Comparison of ENCODE assay signal across 20 cellular contexts in the genomic region with DNA sequence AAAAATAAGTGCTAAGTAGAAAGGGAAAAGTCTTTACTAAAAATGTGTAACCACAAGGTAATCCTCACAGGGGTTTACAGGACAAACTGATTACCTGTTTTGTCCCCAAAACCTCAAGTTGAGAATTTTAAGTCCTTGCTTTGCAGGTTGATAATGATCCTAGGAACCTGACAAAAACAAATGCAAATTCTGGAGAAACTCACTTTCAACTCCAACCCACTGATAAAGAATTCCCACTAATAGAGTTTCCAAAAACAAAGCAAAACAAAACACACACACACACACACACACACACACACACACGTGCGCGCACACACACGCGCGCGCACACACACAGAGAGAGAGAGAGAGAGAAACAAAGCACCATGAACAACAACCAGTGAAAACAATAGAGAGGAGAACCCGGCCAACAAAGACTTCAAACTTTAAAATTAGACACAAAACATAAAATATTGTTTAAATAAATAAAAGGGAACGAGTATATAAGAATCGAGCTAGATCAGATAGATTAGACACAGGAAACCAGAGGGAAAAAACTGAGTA.
DNase-seq lines count a peak whose midpoint lies in the region; ATAC-seq, FAIRE-seq and TF ChIP-seq lines count a peak whose summit lies in the region.
"Had no signal": no experiment of that assay in that cellular context is flagged by ENCODE, and none has a peak within 500 bp of the region (broad histone marks: within the 10 kb centered on the region; RNA-seq: fewer than 3 reads in every experiment).

No MANE protein-coding gene starts in this region.

- no peak for FAIRE-seq in endothelial cell of umbilical vein (lab: Jason Lieb, UNC)
- FAIRE-seq: keratinocyte had no signal

- ATAC-seq in WTC11, result no peak
- no peak for ATAC-seq in stimulated activated naive CD8-positive, alpha-beta T cell treated with anti-CD3 and anti-CD28 coated beads, Interleukin-15, amount 100 ng/mL, for 72 hours
- ATAC-seq in HG03097 (IDR thresholded peaks at IDR 0.05; ENCODE audit: low FRiP score, unreplicated experiment), result no peak

- no peaks in the 10 kb centered on the region for H3K27me3 Mint-ChIP-seq in activated naive CD4-positive, alpha-beta T cell treated with anti-CD3 and anti-CD28 coated beads for 36 hours (ENCODE audit: low read depth)
- no peaks in the 10 kb centered on the region for H3K27me3 Mint-ChIP-seq in WTC11 (ENCODE audit: low read depth)
- H3K27me3 Mint-ChIP-seq in stimulated activated naive CD8-positive, alpha-beta T cell treated with anti-CD3 and anti-CD28 coated beads, Interleukin-15, amount 100 ng/mL, for 72 hours, result no peaks in the 10 kb centered on the region

- H2AFZ ChIP-seq in endothelial cell of umbilical vein (ENCODE audit: low read depth, low read length), result no peak overlapping the region
- H2AFZ ChIP-seq: PC-9 had no signal

- CTCF ChIA-PET in activated naive CD4-positive, alpha-beta T cell treated with anti-CD3 and anti-CD28 coated beads for 36 hours (lab: Charles Lee), result interaction anchor here (0.7 kb wide), 1 partner anchor 163 kb away, joined by 3 read pairs; no protein-coding TSS in a partner anchor
- CTCF ChIA-PET in WTC11 (lab: Charles Lee), result no interaction called here
- CTCF ChIA-PET in endothelial cell of umbilical vein (lab: Charles Lee), result no interaction called here

- no peaks in the 10 kb centered on the region for H3K27me3 ChIP-seq in endothelial cell of umbilical vein (ENCODE audit: control insufficient read depth in 2 of 2, insufficient read depth in 2 of 2, low read length in 2 of 2)
- H3K27me3 ChIP-seq: tibial artery had no signal

- TF ChIP-seq CTCF in WTC11 (IDR thresholded peaks at IDR 0.05), result no peak
- no peak for TF ChIP-seq CTCF in endothelial cell of umbilical vein (IDR thresholded peaks at IDR 0.05; ENCODE audit: extremely low read depth in 1 of 2, insufficient read depth in 1 of 2, low read depth in 1 of 2, low read length in 2 of 2)

- no peak for TF ChIP-seq POLR2A in endothelial cell of umbilical vein (IDR thresholded peaks at IDR 0.05; ENCODE audit: low read depth, low read length)

- dilution Hi-C loops in endothelial cell of umbilical vein (cut with MboI; ENCODE audit: extremely low pct_ligation_motif_present, low sequenced_read_pairs), result no loop called here

- no peaks in the 10 kb centered on the region for H4K20me1 ChIP-seq in endothelial cell of umbilical vein (replicated peaks; ENCODE audit: control insufficient read depth, extremely low read depth, insufficient read depth, low read length)

- no peaks in the 10 kb centered on the region for H3K9me1 ChIP-seq in endothelial cell of umbilical vein (replicated peaks; ENCODE audit: control insufficient read depth, extremely low read depth, insufficient read depth, low read length)

- no peak overlapping the region for H3K27ac ChIP-seq in endothelial cell of umbilical vein (ENCODE audit: insufficient read depth, low read depth, low read length)
- H3K27ac ChIP-seq: PC-9, tibial artery had no signal

- DNase-seq in activated naive CD4-positive, alpha-beta T cell treated with anti-CD3 and anti-CD28 coated beads for 36 hours, result no peak
- DNase-seq in activated naive CD4-positive, alpha-beta T cell (lab: John Stamatoyannopoulos, UW), result no peak
- DNase-seq in WTC11 (ENCODE audit: low spot score), result no peak
- DNase-seq in endothelial cell of umbilical vein (ENCODE audit: low read depth, low spot score), result peak; percentile 58
- no peak for DNase-seq in stimulated activated naive CD8-positive, alpha-beta T cell treated with anti-CD3 and anti-CD28 coated beads, Interleukin-15, amount 100 ng/mL, for 72 hours
- DNase-seq in NCI-H2107 (lab: John Stamatoyannopoulos, UW), result no peak
- no peak for DNase-seq in NCI-H510A treated with DMSO at 0.1 percent for 48 hours (lab: John Stamatoyannopoulos, UW)
- DNase-seq: ACHN; activated CD4-positive, alpha-beta T cell treated with anti-CD3 and anti-CD28 coated beads for 48 hours; activated CD8-positive, alpha-beta memory T cell treated with anti-CD3 and anti-CD28 coated beads, Interleukin-2, amount 50 U/mL, for 4 hours; amniotic stem cell; central memory CD4-positive, alpha-beta T cell; mesenchymal stem cell; NCI-H1105; NCI-H526 treated with DMSO at 0.1 percent for 48 hours; PC-9; stimulated activated CD4-positive, alpha-beta T cell treated with anti-CD3 and anti-CD28 coated beads, Interleukin-12 subunit alpha, Interleukin-12 subunit beta, amount 100 ng/mL, for 4 hours; tibial artery had no signal

- peaks cover 8% of the 10 kb centered on the region for H3K79me2 ChIP-seq in endothelial cell of umbilical vein (ENCODE audit: control insufficient read depth, insufficient read depth, low read length)

- no peaks in the 10 kb centered on the region for H3K9me3 ChIP-seq in endothelial cell of umbilical vein (replicated peaks; ENCODE audit: control insufficient read depth, insufficient read depth, low read length)

- peak overlapping the region; percentile 69 for H3K27ac Mint-ChIP-seq in activated naive CD4-positive, alpha-beta T cell treated with anti-CD3 and anti-CD28 coated beads for 36 hours
- peak overlapping the region; percentile 85 for H3K27ac Mint-ChIP-seq in WTC11
- H3K27ac Mint-ChIP-seq in stimulated activated naive CD8-positive, alpha-beta T cell treated with anti-CD3 and anti-CD28 coated beads, Interleukin-15, amount 100 ng/mL, for 72 hours, result peak overlapping the region in 1 of 2 donors; percentile 67

- peaks cover 25% of the 10 kb centered on the region for H3K9me3 Mint-ChIP-seq in activated naive CD4-positive, alpha-beta T cell treated with anti-CD3 and anti-CD28 coated beads for 36 hours
- H3K9me3 Mint-ChIP-seq in WTC11, result peaks cover 21% of the 10 kb centered on the region
- peaks cover 30 to 31% of the 10 kb centered on the region in 2 donors for H3K9me3 Mint-ChIP-seq in stimulated activated naive CD8-positive, alpha-beta T cell treated with anti-CD3 and anti-CD28 coated beads, Interleukin-15, amount 100 ng/mL, for 72 hours

- H3K4me1 ChIP-seq in endothelial cell of umbilical vein (ENCODE audit: control insufficient read depth, extremely low read depth, insufficient read depth, low read length), result no peaks in the 10 kb centered on the region

- POLR2A ChIA-PET in WTC11 (lab: Charles Lee) (no interaction called here), endothelial cell of umbilical vein (lab: Charles Lee) (interaction anchor here (0.7 kb wide), 1 partner anchor 174 kb away, joined by 3 read pairs; no protein-coding TSS in a partner anchor)

- H3K36me3 Mint-ChIP-seq in activated naive CD4-positive, alpha-beta T cell treated with anti-CD3 and anti-CD28 coated beads for 36 hours (ENCODE audit: low read depth), result peaks cover 41% of the 10 kb centered on the region
- H3K36me3 Mint-ChIP-seq in WTC11, result peaks cover 38% of the 10 kb centered on the region

- intact Hi-C loops in activated naive CD4-positive, alpha-beta T cell treated with anti-CD3 and anti-CD28 coated beads for 36 hours (cut with micrococcal nuclease), result no loop called here
- intact Hi-C loops in endothelial cell of umbilical vein (cut with micrococcal nuclease), result no loop called here

- BruUV-seq in endothelial cell of umbilical vein (replicated peaks; lab: Mats Ljungman, UMichigan), result no TSS peak

- H3K4me3 Mint-ChIP-seq in activated naive CD4-positive, alpha-beta T cell treated with anti-CD3 and anti-CD28 coated beads for 36 hours, result peak overlapping the region; percentile 50
- H3K4me3 Mint-ChIP-seq in WTC11, result no peak overlapping the region
- peak overlapping the region; percentile 41 to 72 for H3K4me3 Mint-ChIP-seq in stimulated activated naive CD8-positive, alpha-beta T cell treated with anti-CD3 and anti-CD28 coated beads, Interleukin-15, amount 100 ng/mL, for 72 hours

- H3K36me3 ChIP-seq in endothelial cell of umbilical vein (ENCODE audit: control insufficient read depth in 2 of 2, extremely low read depth in 1 of 2, insufficient read depth in 2 of 2, low read length in 2 of 2), result no peaks in the 10 kb centered on the region

- peaks cover 49% of the 10 kb centered on the region for H3K4me1 Mint-ChIP-seq in activated naive CD4-positive, alpha-beta T cell treated with anti-CD3 and anti-CD28 coated beads for 36 hours (ENCODE audit: low read depth)
- H3K4me1 Mint-ChIP-seq in WTC11, result peaks cover 49% of the 10 kb centered on the region
- peaks cover 40% of the 10 kb centered on the region for H3K4me1 Mint-ChIP-seq in stimulated activated naive CD8-positive, alpha-beta T cell treated with anti-CD3 and anti-CD28 coated beads, Interleukin-15, amount 100 ng/mL, for 72 hours

- H3K4me2 ChIP-seq in endothelial cell of umbilical vein (ENCODE audit: insufficient read depth, low read length), result no peak overlapping the region
- H3K4me2 ChIP-seq: PC-9 had no signal

- no peak overlapping the region for H3K9ac ChIP-seq in endothelial cell of umbilical vein (replicated peaks; ENCODE audit: extremely low read depth, insufficient read depth, low read length)

- no peak overlapping the region for H3K4me3 ChIP-seq in endothelial cell of umbilical vein (replicated peaks in 1 of 3; ENCODE audit: insufficient read depth in 1 of 3, low read depth in 1 of 3, low read length in 3 of 3)
- H3K4me3 ChIP-seq: PC-9, tibial artery had no signal

TF ChIP-seq in WTC11, 78 proteins besides CTCF, POLR2A, EP300 and RAD21 (continues in another document):
- TF ChIP-seq ESRRA (CRISPR knock-in tag; IDR thresholded peaks at IDR 0.05; ENCODE audit: borderline replicate concordance), result no peak
- TF ChIP-seq, protein P1, sequence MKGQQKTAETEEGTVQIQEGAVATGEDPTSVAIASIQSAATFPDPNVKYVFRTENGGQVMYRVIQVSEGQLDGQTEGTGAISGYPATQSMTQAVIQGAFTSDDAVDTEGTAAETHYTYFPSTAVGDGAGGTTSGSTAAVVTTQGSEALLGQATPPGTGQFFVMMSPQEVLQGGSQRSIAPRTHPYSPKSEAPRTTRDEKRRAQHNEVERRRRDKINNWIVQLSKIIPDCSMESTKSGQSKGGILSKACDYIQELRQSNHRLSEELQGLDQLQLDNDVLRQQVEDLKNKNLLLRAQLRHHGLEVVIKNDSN (CRISPR knock-in tag; IDR thresholded peaks at IDR 0.05), result no peak
- TF ChIP-seq ZNF396 (CRISPR knock-in tag; IDR thresholded peaks at IDR 0.05; ENCODE audit: borderline replicate concordance), result no peak

TF ChIP-seq in endothelial cell of umbilical vein, 7 proteins besides CTCF, POLR2A, EP300 and RAD21 (continues in another document):
- TF ChIP-seq FOS (IDR thresholded peaks at IDR 0.05; ENCODE audit: borderline replicate concordance, insufficient read depth, low read length), result no peak
- TF ChIP-seq, protein P2, sequence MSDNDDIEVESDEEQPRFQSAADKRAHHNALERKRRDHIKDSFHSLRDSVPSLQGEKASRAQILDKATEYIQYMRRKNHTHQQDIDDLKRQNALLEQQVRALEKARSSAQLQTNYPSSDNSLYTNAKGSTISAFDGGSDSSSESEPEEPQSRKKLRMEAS (IDR thresholded peaks at IDR 0.05; ENCODE audit: insufficient read depth, insufficient read length), result no peak
- TF ChIP-seq EZH2 (IDR thresholded peaks at IDR 0.05; ENCODE audit: borderline replicate concordance, low read depth, low read length, severe bottlenecking), result no peak
- no peak for TF ChIP-seq GATA2 (IDR thresholded peaks at IDR 0.05; ENCODE audit: insufficient read depth, insufficient read length, low read depth, low read length)
- TF ChIP-seq POLR2AphosphoS5 (IDR thresholded peaks at IDR 0.05; ENCODE audit: insufficient read depth, low read depth, low read length), result no peak
- no peak for TF ChIP-seq MYC (IDR thresholded peaks at IDR 0.05; ENCODE audit: low read depth, low read length)
